In genomic region chr10:93821051-93821772, GRCh38 we compare ENCODE assay signal across 9 cellular contexts.
DNase-seq lines count a peak whose midpoint lies in the region; ATAC-seq, FAIRE-seq and TF ChIP-seq lines count a peak whose summit lies in the region.
"Had no signal": no experiment of that assay in that cellular context is flagged by ENCODE, and none has a peak within 500 bp of the region (broad histone marks: within the 10 kb centered on the region; RNA-seq: fewer than 3 reads in every experiment).

No MANE protein-coding gene starts in this region.

- peaks cover 9% of the 10 kb centered on the region for H3K9me3 Mint-ChIP-seq in WTC11
- H3K9me3 Mint-ChIP-seq in CD8-positive, alpha-beta T cell = no peaks in the 10 kb centered on the region

- peak; percentile 85 for TF ChIP-seq RAD21 in liver (IDR thresholded peaks at IDR 0.05)

- WGBS in liver = 74% methylated on average over 4 of the region's 4 CpGs

- no peak overlapping the region for H3K9ac ChIP-seq in liver (ENCODE audit: low read depth in 1 of 2, low read length in 2 of 2)

- peaks cover 0 to 4% (median 0%) of the 10 kb centered on the region in 4 donors for H3K27me3 ChIP-seq in liver (ENCODE audit: control insufficient read depth in 4 of 4, insufficient read depth in 4 of 4, low read length in 3 of 4)
- H3K27me3 ChIP-seq in CD8-positive, alpha-beta T cell (ENCODE audit: insufficient read depth, low read length) = peaks cover 3% of the 10 kb centered on the region

- no peak overlapping the region for H3K4me3 Mint-ChIP-seq in WTC11
- H3K4me3 Mint-ChIP-seq in CD8-positive, alpha-beta T cell = no peak overlapping the region
- H3K4me3 Mint-ChIP-seq: activated CD4-positive, alpha-beta T cell treated with anti-CD3 and anti-CD28 coated beads for 36 hours had no signal

- no peaks in the 10 kb centered on the region for H3K9me3 ChIP-seq in liver (ENCODE audit: control insufficient read depth in 4 of 4, low read length in 3 of 4)
- no peaks in the 10 kb centered on the region for H3K9me3 ChIP-seq in CD8-positive, alpha-beta T cell (ENCODE audit: low read length)

- peaks cover 55% of the 10 kb centered on the region for H3K27me3 Mint-ChIP-seq in WTC11 (ENCODE audit: low read depth)
- H3K27me3 Mint-ChIP-seq in CD8-positive, alpha-beta T cell (ENCODE audit: low read depth) = peaks cover 24% of the 10 kb centered on the region

- ATAC-seq in WTC11 (peak; percentile 57), GM18505 (IDR thresholded peaks at IDR 0.05; ENCODE audit: unreplicated experiment) (no peak), GM18861 (IDR thresholded peaks at IDR 0.05; ENCODE audit: unreplicated experiment) (no peak)
- no peak for ATAC-seq in CD8-positive, alpha-beta T cell
- ATAC-seq: activated CD4-positive, alpha-beta T cell treated with anti-CD3 and anti-CD28 coated beads for 36 hours had no signal

- H3K27ac Mint-ChIP-seq in WTC11 = no peak overlapping the region
- H3K27ac Mint-ChIP-seq in CD8-positive, alpha-beta T cell = no peak overlapping the region
- H3K27ac Mint-ChIP-seq: activated CD4-positive, alpha-beta T cell treated with anti-CD3 and anti-CD28 coated beads for 36 hours had no signal

- CTCF ChIA-PET in WTC11 (lab: Charles Lee) (interaction anchor here (0.5 to 2.4 kb wide), 40 partner anchors 8 to 623 kb away, joined by 3 to 29 read pairs (median 4); partner anchors contain the start of gene FRA10AC1), HEK293T (lab: Yijun Ruan, JAX) (interaction anchor here (0.7 to 2.0 kb wide), 6 partner anchors 32 to 1535 kb away, joined by 3 to 8 read pairs (median 3); no protein-coding TSS in a partner anchor)
- CTCF ChIA-PET in CD8-positive, alpha-beta T cell (lab: Charles Lee) = no interaction called here

- intact Hi-C loops in CD8-positive, alpha-beta T cell (cut with DNase I, micrococcal nuclease) = loop anchor here in 1 of 2 experiments (10.0 kb wide), 3 partner anchors 104 to 676 kb away; no protein-coding TSS in a partner anchor

- no peak for DNase-seq in D721Med (ENCODE audit: insufficient read length, low spot score)
- peak; percentile 80 to 88 for DNase-seq in Kasumi-1 (lab: John Stamatoyannopoulos, UW)
- no peak for DNase-seq in WTC11 (ENCODE audit: low spot score)
- DNase-seq in HEK293T (ENCODE audit: extremely low spot score) = no peak
- no peak for DNase-seq in CD8-positive, alpha-beta T cell
- DNase-seq: activated CD4-positive, alpha-beta T cell treated with anti-CD3 and anti-CD28 coated beads for 36 hours had no signal

- no peaks in the 10 kb centered on the region for H3K36me3 Mint-ChIP-seq in WTC11
- no peaks in the 10 kb centered on the region for H3K36me3 Mint-ChIP-seq in CD8-positive, alpha-beta T cell

- H3K4me3 ChIP-seq in liver (ENCODE audit: low read depth in 1 of 3, low read length in 3 of 3) = no peak overlapping the region
- H3K4me3 ChIP-seq in CD8-positive, alpha-beta T cell (ENCODE audit: low read depth, low read length) = no peak overlapping the region

- TF ChIP-seq CTCF in D721Med (IDR thresholded peaks at IDR 0.05; ENCODE audit: insufficient read depth, missing control alignments) (peak; percentile 93), WTC11 (IDR thresholded peaks at IDR 0.05) (peak; percentile 35), liver (IDR thresholded peaks at IDR 0.05; ENCODE audit: low read depth, low read length, missing input control) (peak; percentile 72)
- TF ChIP-seq CTCF in CD8-positive, alpha-beta T cell (IDR thresholded peaks at IDR 0.05) = no peak

- TF ChIP-seq POLR2A in GM18505 (IDR thresholded peaks at IDR 0.05; ENCODE audit: borderline replicate concordance, extremely low read depth, insufficient read depth, insufficient read length) = no peak

- peak; percentile 80 for FAIRE-seq in D721Med (lab: Jason Lieb, UNC)

- H3K4me1 Mint-ChIP-seq in WTC11 = peaks cover 3% of the 10 kb centered on the region
- H3K4me1 Mint-ChIP-seq in CD8-positive, alpha-beta T cell (ENCODE audit: low read depth) = no peaks in the 10 kb centered on the region
- H3K4me1 Mint-ChIP-seq: activated CD4-positive, alpha-beta T cell treated with anti-CD3 and anti-CD28 coated beads for 36 hours had no signal

- H3K27ac ChIP-seq in liver (ENCODE audit: low read depth in 1 of 2, low read length in 2 of 2) = no peak overlapping the region
- no peak overlapping the region for H3K27ac ChIP-seq in CD8-positive, alpha-beta T cell (ENCODE audit: low read depth, low read length)

- POLR2A ChIA-PET in WTC11 (lab: Charles Lee) (no interaction called here), HEK293T (lab: Yijun Ruan, JAX) (no interaction called here)
- POLR2A ChIA-PET in CD8-positive, alpha-beta T cell (lab: Charles Lee) = no interaction called here

- no peaks in the 10 kb centered on the region for H3K36me3 ChIP-seq in liver (ENCODE audit: control insufficient read depth in 4 of 4, insufficient read depth in 3 of 4, low read depth in 1 of 4, low read length in 3 of 4)
- H3K36me3 ChIP-seq in CD8-positive, alpha-beta T cell (ENCODE audit: insufficient read depth, low read length) = no peaks in the 10 kb centered on the region

- H3K4me1 ChIP-seq in liver (ENCODE audit: control insufficient read depth in 4 of 4, insufficient read depth in 4 of 4, low read length in 3 of 4) = peaks cover 0 to 3% (median 0%) of the 10 kb centered on the region in 4 donors
- H3K4me1 ChIP-seq in CD8-positive, alpha-beta T cell (ENCODE audit: insufficient read depth, low read length) = no peaks in the 10 kb centered on the region

TF ChIP-seq in WTC11, 78 proteins besides CTCF, POLR2A, EP300 and RAD21 (continues in another document):
- no peak for TF ChIP-seq ZNF423 (CRISPR knock-in tag; IDR thresholded peaks at IDR 0.05)
- no peak for TF ChIP-seq MLX (CRISPR knock-in tag; IDR thresholded peaks at IDR 0.05)

TF ChIP-seq in liver, 16 proteins besides CTCF, POLR2A, EP300 and RAD21:
- no peak for TF ChIP-seq SP1 (IDR thresholded peaks at IDR 0.05)
- TF ChIP-seq YY1 (IDR thresholded peaks at IDR 0.05) = no peak
- no peak for TF ChIP-seq JUND (IDR thresholded peaks at IDR 0.05)
- TF ChIP-seq EGR1 (IDR thresholded peaks at IDR 0.05; ENCODE audit: low read depth in 2 of 2) = no peak
- no peak for TF ChIP-seq HNF4G (IDR thresholded peaks at IDR 0.05)
- no peak for TF ChIP-seq TAF1 (conservative IDR thresholded peaks at IDR 0.05)
- TF ChIP-seq RXRA (IDR thresholded peaks at IDR 0.05) = no peak
- TF ChIP-seq MAX (IDR thresholded peaks at IDR 0.05) = no peak

TF ChIP-seq in HEK293T, 16 proteins besides CTCF, POLR2A, EP300 and RAD21:
- no peak for TF ChIP-seq NFRKB (IDR thresholded peaks at IDR 0.05)
- TF ChIP-seq CTBP1 (IDR thresholded peaks at IDR 0.05; ENCODE audit: borderline replicate concordance) = no peak
- no peak for TF ChIP-seq L3MBTL2 (conservative IDR thresholded peaks at IDR 0.05)
- TF ChIP-seq SP1 (IDR thresholded peaks at IDR 0.05) = no peak
- TF ChIP-seq FOXA1 (IDR thresholded peaks at IDR 0.05) = no peak
- no peak for TF ChIP-seq TARDBP (IDR thresholded peaks at IDR 0.05)
- no peak for TF ChIP-seq ARNT (IDR thresholded peaks at IDR 0.05)
- no peak for TF ChIP-seq LEF1 (IDR thresholded peaks at IDR 0.05; ENCODE audit: borderline replicate concordance)
- TF ChIP-seq, protein P1, sequence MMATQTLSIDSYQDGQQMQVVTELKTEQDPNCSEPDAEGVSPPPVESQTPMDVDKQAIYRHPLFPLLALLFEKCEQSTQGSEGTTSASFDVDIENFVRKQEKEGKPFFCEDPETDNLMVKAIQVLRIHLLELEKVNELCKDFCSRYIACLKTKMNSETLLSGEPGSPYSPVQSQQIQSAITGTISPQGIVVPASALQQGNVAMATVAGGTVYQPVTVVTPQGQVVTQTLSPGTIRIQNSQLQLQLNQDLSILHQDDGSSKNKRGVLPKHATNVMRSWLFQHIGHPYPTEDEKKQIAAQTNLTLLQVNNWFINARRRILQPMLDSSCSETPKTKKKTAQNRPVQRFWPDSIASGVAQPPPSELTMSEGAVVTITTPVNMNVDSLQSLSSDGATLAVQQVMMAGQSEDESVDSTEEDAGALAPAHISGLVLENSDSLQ (IDR thresholded peaks at IDR 0.05) = no peak
- TF ChIP-seq FOXK2 (IDR thresholded peaks at IDR 0.05) = no peak
- no peak for TF ChIP-seq HDGF (IDR thresholded peaks at IDR 0.05; ENCODE audit: borderline replicate concordance)
- TF ChIP-seq SUZ12 (IDR thresholded peaks at IDR 0.05) = no peak
- TF ChIP-seq BHLHE40 (IDR thresholded peaks at IDR 0.05; ENCODE audit: borderline replicate concordance) = no peak
- TF ChIP-seq FOXM1 (IDR thresholded peaks at IDR 0.05; ENCODE audit: borderline replicate concordance) = no peak
- no peak for TF ChIP-seq ELF4 (IDR thresholded peaks at IDR 0.05)
- no peak for TF ChIP-seq ZNF384 (IDR thresholded peaks at IDR 0.05)

Comparison
In these comparisons a context has a peak if more than half of its experiments do, and no peak if none do; other contexts are left out.
1. DNase-seq: peak in Kasumi-1 (2 of 2); none in D721Med (single experiment), WTC11 (single experiment), HEK293T (single experiment) and CD8-positive, alpha-beta T cell (0 of 7).